Comparison of ENCODE assay signal across 16 cellular contexts in genomic region chr14:105865266-105865903, GRCh38.
A peak's percentile ranks its signal among the peaks of the same experiment; 100 is the strongest.
DNase-seq lines count a peak whose midpoint lies in the region; ATAC-seq and TF ChIP-seq lines count a peak whose summit lies in the region.
"Had no signal": no experiment of that assay in that cellular context is flagged by ENCODE, and none has a peak within 500 bp of the region (broad histone marks: within the 10 kb centered on the region; RNA-seq: fewer than 3 reads in every experiment).

No MANE protein-coding gene starts in this region.

- H3K9me3 Mint-ChIP-seq in CD8-positive, alpha-beta T cell = no peaks in the 10 kb centered on the region
- no peaks in the 10 kb centered on the region for H3K9me3 Mint-ChIP-seq in activated CD4-positive, alpha-beta memory T cell treated with anti-CD3 and anti-CD28 coated beads, Interleukin-2, amount 10 ng/mL, durations not matched to agents 7 days and 5 days
- H3K9me3 Mint-ChIP-seq in effector memory CD8-positive, alpha-beta T cell = no peaks in the 10 kb centered on the region
- no peaks in the 10 kb centered on the region for H3K9me3 Mint-ChIP-seq in Calu3 (ENCODE audit: low read depth, unreplicated experiment)
- H3K9me3 Mint-ChIP-seq: CD4-positive, CD25-positive, alpha-beta regulatory T cell had no signal

- H3K4me1 Mint-ChIP-seq in CD8-positive, alpha-beta T cell (ENCODE audit: low read depth) = peaks cover 30% of the 10 kb centered on the region
- peaks cover 26% of the 10 kb centered on the region for H3K4me1 Mint-ChIP-seq in activated CD4-positive, alpha-beta memory T cell treated with anti-CD3 and anti-CD28 coated beads, Interleukin-2, amount 10 ng/mL, durations not matched to agents 7 days and 5 days
- H3K4me1 Mint-ChIP-seq in effector memory CD8-positive, alpha-beta T cell (ENCODE audit: low read depth in 2 of 2) = peaks cover 17 to 20% of the 10 kb centered on the region in 2 donors
- no peaks in the 10 kb centered on the region for H3K4me1 Mint-ChIP-seq in Calu3 (ENCODE audit: low read depth, unreplicated experiment)

- intact Hi-C loops in CD8-positive, alpha-beta T cell (cut with DNase I, micrococcal nuclease) = no loop called here
- intact Hi-C loops in Calu3 (cut with micrococcal nuclease; ENCODE audit: unreplicated experiment) = no loop called here

- H3K9me3 ChIP-seq in CD8-positive, alpha-beta T cell (ENCODE audit: low read length) = no peaks in the 10 kb centered on the region
- H3K9me3 ChIP-seq: esophagus muscularis mucosa, heart left ventricle, ovary, SJCRH30 had no signal

- H3K4me3 Mint-ChIP-seq in CD8-positive, alpha-beta T cell = no peak overlapping the region
- no peak overlapping the region for H3K4me3 Mint-ChIP-seq in activated CD4-positive, alpha-beta memory T cell treated with anti-CD3 and anti-CD28 coated beads, Interleukin-2, amount 10 ng/mL, durations not matched to agents 7 days and 5 days
- H3K4me3 Mint-ChIP-seq in effector memory CD8-positive, alpha-beta T cell = no peak overlapping the region
- H3K4me3 Mint-ChIP-seq in Calu3 (ENCODE audit: low read depth, unreplicated experiment) = no peak overlapping the region
- H3K4me3 Mint-ChIP-seq: CD4-positive, CD25-positive, alpha-beta regulatory T cell had no signal

- no TSS peak for BruUV-seq in Calu3 (replicated peaks; lab: Mats Ljungman, UMichigan)

- H3K27me3 Mint-ChIP-seq in CD8-positive, alpha-beta T cell (ENCODE audit: low read depth) = no peaks in the 10 kb centered on the region
- H3K27me3 Mint-ChIP-seq in activated CD4-positive, alpha-beta memory T cell treated with anti-CD3 and anti-CD28 coated beads, Interleukin-2, amount 10 ng/mL, durations not matched to agents 7 days and 5 days = peaks cover 5% of the 10 kb centered on the region
- H3K27me3 Mint-ChIP-seq in effector memory CD8-positive, alpha-beta T cell = peaks cover 0 to 10% of the 10 kb centered on the region in 2 donors
- peaks cover 58% of the 10 kb centered on the region for H3K27me3 Mint-ChIP-seq in Calu3 (ENCODE audit: unreplicated experiment)

- TF ChIP-seq CTCF in CD8-positive, alpha-beta T cell (IDR thresholded peaks at IDR 0.05) = no peak
- TF ChIP-seq CTCF in Calu3 (IDR thresholded peaks at IDR 0.05; ENCODE audit: unreplicated experiment) = no peak

- no peaks in the 10 kb centered on the region for H3K36me3 Mint-ChIP-seq in CD8-positive, alpha-beta T cell
- H3K36me3 Mint-ChIP-seq in activated CD4-positive, alpha-beta memory T cell treated with anti-CD3 and anti-CD28 coated beads, Interleukin-2, amount 10 ng/mL, durations not matched to agents 7 days and 5 days (ENCODE audit: low read depth) = no peaks in the 10 kb centered on the region
- H3K36me3 Mint-ChIP-seq in effector memory CD8-positive, alpha-beta T cell (ENCODE audit: insufficient read depth) = peaks cover 13% of the 10 kb centered on the region
- no peaks in the 10 kb centered on the region for H3K36me3 Mint-ChIP-seq in Calu3 (ENCODE audit: insufficient read depth, unreplicated experiment)
- H3K36me3 Mint-ChIP-seq: CD4-positive, CD25-positive, alpha-beta regulatory T cell had no signal

- peak overlapping the region; percentile 37 for H3K27ac Mint-ChIP-seq in CD8-positive, alpha-beta T cell
- H3K27ac Mint-ChIP-seq in activated CD4-positive, alpha-beta memory T cell treated with anti-CD3 and anti-CD28 coated beads, Interleukin-2, amount 10 ng/mL, durations not matched to agents 7 days and 5 days = no peak overlapping the region
- no peak overlapping the region for H3K27ac Mint-ChIP-seq in effector memory CD8-positive, alpha-beta T cell
- no peak overlapping the region for H3K27ac Mint-ChIP-seq in Calu3 (ENCODE audit: unreplicated experiment)
- H3K27ac Mint-ChIP-seq: CD4-positive, CD25-positive, alpha-beta regulatory T cell had no signal

- POLR2A ChIA-PET in CD8-positive, alpha-beta T cell (lab: Charles Lee) = no interaction called here
- POLR2A ChIA-PET in activated CD4-positive, alpha-beta memory T cell treated with anti-CD3 and anti-CD28 coated beads, Interleukin-2, amount 10 ng/mL, durations not matched to agents 7 days and 5 days (lab: Charles Lee) = no interaction called here

- H3K36me3 ChIP-seq in CD8-positive, alpha-beta T cell (ENCODE audit: insufficient read depth, low read length) = no peaks in the 10 kb centered on the region
- H3K36me3 ChIP-seq: esophagus muscularis mucosa, heart left ventricle, ovary, SJCRH30 had no signal

- peak; percentile 53 for DNase-seq in NCI-H1092 treated with DMSO at 0.1 percent for 48 hours (lab: John Stamatoyannopoulos, UW)
- no peak for DNase-seq in NCI-H1092 (lab: John Stamatoyannopoulos, UW)
- peak in 2 of 7 experiments; percentile 4 to 48 for DNase-seq in CD8-positive, alpha-beta T cell
- DNase-seq in activated CD4-positive, alpha-beta memory T cell treated with anti-CD3 and anti-CD28 coated beads, Interleukin-2, amount 10 ng/mL, durations not matched to agents 7 days and 5 days = peak; percentile 15
- peak; percentile 84 for DNase-seq in mesenteric fat pad (ENCODE audit: low spot score)
- no peak for DNase-seq in effector memory CD8-positive, alpha-beta T cell
- no peak for DNase-seq in Calu3
- DNase-seq: 8988T, anterior cingulate cortex, SJCRH30, T1000 had no signal

- no peaks in the 10 kb centered on the region for H3K27me3 ChIP-seq in CD8-positive, alpha-beta T cell (ENCODE audit: insufficient read depth, low read length)
- H3K27me3 ChIP-seq: ovary had no signal

- CTCF ChIA-PET in CD8-positive, alpha-beta T cell (lab: Charles Lee) = no interaction called here
- CTCF ChIA-PET in activated CD4-positive, alpha-beta memory T cell treated with anti-CD3 and anti-CD28 coated beads, Interleukin-2, amount 10 ng/mL, durations not matched to agents 7 days and 5 days (lab: Charles Lee) = no interaction called here
- CTCF ChIA-PET in Calu3 (lab: Charles Lee) = no interaction called here

- H3K27ac ChIP-seq in CD8-positive, alpha-beta T cell (ENCODE audit: low read depth, low read length) = no peak overlapping the region
- H3K27ac ChIP-seq: esophagus muscularis mucosa, heart left ventricle, ovary, SJCRH30 had no signal

- H3K4me3 ChIP-seq in CD8-positive, alpha-beta T cell (ENCODE audit: low read depth, low read length) = no peak overlapping the region
- H3K4me3 ChIP-seq: esophagus muscularis mucosa, heart left ventricle, ovary, SJCRH30 had no signal

- no peak for ATAC-seq in CD8-positive, alpha-beta T cell
- no peak for ATAC-seq in effector memory CD8-positive, alpha-beta T cell (replicated peaks)
- no peak for ATAC-seq in GM19452 (IDR thresholded peaks at IDR 0.05; ENCODE audit: unreplicated experiment)
- ATAC-seq: heart left ventricle had no signal

- peaks cover 25% of the 10 kb centered on the region for H3K4me1 ChIP-seq in CD8-positive, alpha-beta T cell (ENCODE audit: insufficient read depth, low read length)
- H3K4me1 ChIP-seq: esophagus muscularis mucosa, heart left ventricle, SJCRH30 had no signal

Comparison
In these comparisons a context has a peak if more than half of its experiments do, and no peak if none do; other contexts are left out.
1. DNase-seq: peak in NCI-H1092 treated with DMSO at 0.1 percent for 48 hours (single experiment), activated CD4-positive, alpha-beta memory T cell treated with anti-CD3 and anti-CD28 coated beads, Interleukin-2, amount 10 ng/mL, durations not matched to agents 7 days and 5 days (single experiment) and mesenteric fat pad (single experiment); none in NCI-H1092 (single experiment), effector memory CD8-positive, alpha-beta T cell (0 of 3) and Calu3 (single experiment).